Comparison of ENCODE assay signal across 14 cellular contexts in the genomic region with DNA sequence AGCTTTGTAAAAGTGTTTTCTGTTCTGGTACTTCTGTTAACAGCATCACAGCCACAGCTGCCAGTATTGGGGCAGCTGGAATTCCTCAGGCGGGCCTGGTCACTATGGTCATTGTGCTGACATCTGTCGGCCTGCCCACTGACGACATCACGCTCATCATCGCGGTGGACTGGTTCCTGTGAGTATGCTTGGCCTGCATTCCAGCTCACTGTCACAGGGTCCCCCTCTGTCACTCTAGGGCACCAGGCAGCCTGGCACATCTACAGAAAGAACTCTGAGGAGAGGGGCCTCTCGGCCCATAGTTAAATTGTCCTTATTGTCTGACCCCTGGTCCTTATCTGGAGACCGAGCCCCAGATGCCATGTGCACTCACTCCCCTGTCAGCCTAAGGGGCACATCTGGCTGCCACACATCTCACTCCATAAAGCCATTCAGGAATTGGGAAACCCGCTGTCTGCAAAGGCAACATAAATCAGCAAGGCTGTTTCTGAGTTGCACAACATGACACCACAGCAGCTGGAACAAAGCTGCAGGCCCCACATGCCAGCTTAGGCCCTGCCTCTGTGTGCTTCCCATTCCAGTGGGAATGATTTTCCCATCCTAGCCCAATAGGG.
A peak's percentile ranks its signal among the peaks of the same experiment; 100 is the strongest.
DNase-seq lines count a peak whose midpoint lies in the region; ATAC-seq and TF ChIP-seq lines count a peak whose summit lies in the region.
"Had no signal": no experiment of that assay in that cellular context is flagged by ENCODE, and none has a peak within 500 bp of the region (broad histone marks: within the 10 kb centered on the region; RNA-seq: fewer than 3 reads in every experiment).

No MANE protein-coding gene starts in this region.

- H3K4me2 ChIP-seq in OCI-LY7 (ENCODE audit: low read length), result no peak overlapping the region

- H2AFZ ChIP-seq in OCI-LY7 (ENCODE audit: low read length), result no peak overlapping the region

- peaks cover 68% of the 10 kb centered on the region for H3K36me3 Mint-ChIP-seq in Caco-2 (ENCODE audit: insufficient read depth, unreplicated experiment)
- H3K36me3 Mint-ChIP-seq: activated naive CD8-positive, alpha-beta T cell; memory B cell had no signal

- peaks cover 6% of the 10 kb centered on the region for H3K4me1 Mint-ChIP-seq in Caco-2 (ENCODE audit: low read depth, unreplicated experiment)
- H3K4me1 Mint-ChIP-seq: memory B cell had no signal

- intact Hi-C loops in Caco-2 (cut with micrococcal nuclease; ENCODE audit: unreplicated experiment), result no loop called here
- intact Hi-C loops in left ventricle myocardium superior (cut with micrococcal nuclease), result no loop called here
- intact Hi-C loops in posterior cingulate gyrus (cut with DNase I), result no loop called here
- intact Hi-C loops in left colon (cut with DNase I, micrococcal nuclease), result no loop called here
- intact Hi-C loops in OCI-LY7 (cut with micrococcal nuclease; ENCODE audit: unreplicated experiment), result no loop called here
- intact Hi-C loops in ovary (cut with DNase I), result no loop called here

- H3K4me1 ChIP-seq in Caco-2, result no peaks in the 10 kb centered on the region; the same call in 1 of the 2 replicates
- no peaks in the 10 kb centered on the region for H3K4me1 ChIP-seq in OCI-LY7 (ENCODE audit: insufficient read depth, low read length, poor library complexity, severe bottlenecking)
- H3K4me1 ChIP-seq in ovary (ENCODE audit: insufficient read depth), result no peaks in the 10 kb centered on the region
- H3K4me1 ChIP-seq: stomach had no signal

- BruUV-seq in Caco-2 (replicated peaks; lab: Mats Ljungman, UMichigan) (no TSS peak), OCI-LY7 (replicated peaks; lab: Mats Ljungman, UMichigan) (no TSS peak)

- H3K27ac ChIP-seq in OCI-LY7 (ENCODE audit: low read depth, low read length, poor library complexity, severe bottlenecking), result no peak overlapping the region
- H3K27ac ChIP-seq in ovary, result no peak overlapping the region
- H3K27ac ChIP-seq: stomach had no signal

- no peaks in the 10 kb centered on the region for H4K20me1 ChIP-seq in OCI-LY7 (ENCODE audit: insufficient read depth, low read length)

- POLR2A ChIA-PET in Caco-2 (lab: Charles Lee) (no interaction called here), OCI-LY7 (lab: Charles Lee) (interaction anchor here (0.6 to 1.1 kb wide), 2 partner anchors 10 to 844 kb away, joined by 3 read pairs; no protein-coding TSS in a partner anchor)

- H3K27ac Mint-ChIP-seq in Caco-2 (ENCODE audit: unreplicated experiment), result peak overlapping the region; percentile 42
- H3K27ac Mint-ChIP-seq: activated naive CD8-positive, alpha-beta T cell; memory B cell had no signal

- no peak for TF ChIP-seq POLR2A in ovary (IDR thresholded peaks at IDR 0.05)

- H3K36me3 ChIP-seq in Caco-2 (ENCODE audit: control insufficient read depth, insufficient read depth, low read length) (peaks cover 2% of the 10 kb centered on the region), OCI-LY7 (ENCODE audit: insufficient read depth, low read length) (no peaks in the 10 kb centered on the region), ovary (no peaks in the 10 kb centered on the region)
- H3K36me3 ChIP-seq: stomach had no signal

- TF ChIP-seq CTCF in Caco-2 (IDR thresholded peaks at IDR 0.05; ENCODE audit: insufficient read depth in 1 of 2, low read depth in 1 of 2, low read length in 1 of 2, severe bottlenecking in 1 of 2, unreplicated experiment in 1 of 2), result no peak
- TF ChIP-seq CTCF in OCI-LY7 (conservative IDR thresholded peaks at IDR 0.05; ENCODE audit: low read length), result no peak
- no peak for TF ChIP-seq CTCF in ovary (IDR thresholded peaks at IDR 0.05)

- no peak overlapping the region for H3K4me3 Mint-ChIP-seq in Caco-2 (ENCODE audit: unreplicated experiment)
- H3K4me3 Mint-ChIP-seq: activated naive CD8-positive, alpha-beta T cell; memory B cell had no signal

- H3K9me3 Mint-ChIP-seq in Caco-2 (ENCODE audit: unreplicated experiment), result no peaks in the 10 kb centered on the region
- H3K9me3 Mint-ChIP-seq: memory B cell had no signal

- DNase-seq in Caco-2 (no peak), SKM-1 (lab: John Stamatoyannopoulos, UW; ENCODE audit: unreplicated experiment) (peak; percentile 31), left ventricle myocardium superior (peak; percentile 67), posterior cingulate gyrus (peak in 9 of 10 donors; percentile 38 to 97 (median 78)), left colon (no peak), OCI-LY7 (ENCODE audit: low spot score) (no peak), ovary (no peak)
- DNase-seq: activated CD4-positive, alpha-beta T cell treated with anti-CD3 and anti-CD28 coated beads for 1 hour; COR-L47; stomach had no signal

- H3K4me3 ChIP-seq in Caco-2 (ENCODE audit: low read depth, low read length), result no peak overlapping the region
- no peak overlapping the region for H3K4me3 ChIP-seq in OCI-LY7 (ENCODE audit: low read depth, low read length, poor library complexity, severe bottlenecking)
- no peak overlapping the region for H3K4me3 ChIP-seq in ovary
- H3K4me3 ChIP-seq: GM12878, stomach had no signal

- CTCF ChIA-PET in Caco-2 (lab: Charles Lee), result no interaction called here
- CTCF ChIA-PET in OCI-LY7 (lab: Charles Lee; ENCODE audit: unreplicated experiment), result interaction anchor here (0.7 kb wide), 1 partner anchor 34 kb away, joined by 3 read pairs; no protein-coding TSS in a partner anchor

- ATAC-seq in left ventricle myocardium superior (peak; percentile 55), left colon (no peak), GM18511 (IDR thresholded peaks at IDR 0.05; ENCODE audit: unreplicated experiment) (no peak)
- ATAC-seq: GM12878 had no signal

- H3K27me3 Mint-ChIP-seq in Caco-2 (ENCODE audit: insufficient read depth, unreplicated experiment), result no peaks in the 10 kb centered on the region

- H3K79me2 ChIP-seq in OCI-LY7 (ENCODE audit: insufficient read depth, low read depth, low read length), result no peaks in the 10 kb centered on the region

- H3K27me3 ChIP-seq in Caco-2 (replicated peaks; ENCODE audit: control insufficient read depth, insufficient read depth, low read length) (no peaks in the 10 kb centered on the region), ovary (no peaks in the 10 kb centered on the region)
- H3K27me3 ChIP-seq: stomach had no signal

- 71 to 76% (median 75%) methylated on average over 9 of the region's 9 CpGs for WGBS in ovary, 3 donors

- H3K9me3 ChIP-seq in Caco-2 (no peaks in the 10 kb centered on the region), OCI-LY7 (ENCODE audit: low read length) (no peaks in the 10 kb centered on the region), ovary (no peaks in the 10 kb centered on the region)
- H3K9me3 ChIP-seq: stomach had no signal

- TF ChIP-seq EP300 in ovary (IDR thresholded peaks at IDR 0.05), result no peak

- no peaks in the 10 kb centered on the region for H3K9me2 ChIP-seq in OCI-LY7 (ENCODE audit: insufficient read depth, low read length)

Comparison
In these comparisons a context has a peak if more than half of its experiments do, and no peak if none do; other contexts are left out.
1. DNase-seq: peak in SKM-1 (single experiment), left ventricle myocardium superior (single experiment) and posterior cingulate gyrus (9 of 10); none in Caco-2 (0 of 2), left colon (0 of 2), OCI-LY7 (single experiment) and ovary (0 of 5).